Comparison of ENCODE assay signal across 8 cellular contexts in genomic region chr3:72888546-72889309, GRCh38. TPM values are rescaled to one million over a fixed set of nuclear protein-coding genes. Genes with fewer than 3 reads are reported as not detected.
DNase-seq lines count a peak whose midpoint lies in the region; ATAC-seq and TF ChIP-seq lines count a peak whose summit lies in the region.

No MANE protein-coding gene starts in this region.

- peaks cover 9% of the 10 kb centered on the region for H3K79me1 ChIP-seq in trophoblast cell (ENCODE audit: low read length)

- no peak overlapping the region for H3K27ac ChIP-seq in PC-3 (ENCODE audit: low read length)
- H3K27ac ChIP-seq in esophagus squamous epithelium = peak overlapping the region; percentile 56 to 88 (median 70)
- H3K27ac ChIP-seq in trophoblast cell (ENCODE audit: low read depth, low read length) = peak overlapping the region; percentile 66

- intact Hi-C loops in PC-3 (cut with micrococcal nuclease) (loop anchor here (5.0 kb wide), 1 partner anchor 49 kb away; no protein-coding TSS in a partner anchor), esophagus squamous epithelium (cut with DNase I) (no loop called here)

- H3K4me1 ChIP-seq in PC-3 (ENCODE audit: insufficient read depth, low read length) (peaks cover 47% of the 10 kb centered on the region), esophagus squamous epithelium (peaks cover 9 to 61% (median 26%) of the 10 kb centered on the region in 3 donors), trophoblast cell (ENCODE audit: control insufficient read depth in 1 of 2, insufficient read depth in 2 of 2, low read length in 2 of 2) (peaks cover 8 to 11% of the 10 kb centered on the region in 2 experiments)

- H3K79me2 ChIP-seq in PC-3 (ENCODE audit: low read length) = no peaks in the 10 kb centered on the region
- no peaks in the 10 kb centered on the region for H3K79me2 ChIP-seq in trophoblast cell (ENCODE audit: control insufficient read depth, insufficient read depth, low read length, poor library complexity)

- peak overlapping the region; percentile 70 for H3K4me3 ChIP-seq in PC-3 (ENCODE audit: low read length)
- peak overlapping the region; percentile 17 to 67 (median 46) for H3K4me3 ChIP-seq in esophagus squamous epithelium
- H3K4me3 ChIP-seq in trophoblast cell (ENCODE audit: low read depth, low read length) = peak overlapping the region; percentile 80

- no peak overlapping the region for H2AK5ac ChIP-seq in trophoblast cell (ENCODE audit: low read length)

- H3K9ac ChIP-seq in PC-3 (ENCODE audit: low read length) = no peak overlapping the region
- peak overlapping the region; percentile 12 for H3K9ac ChIP-seq in trophoblast cell (ENCODE audit: low read length)

- H3K4ac ChIP-seq in trophoblast cell (ENCODE audit: low read depth, low read length) = no peak overlapping the region

- no peaks in the 10 kb centered on the region for H4K20me1 ChIP-seq in PC-3 (ENCODE audit: low read length)

- H2BK120ac ChIP-seq in trophoblast cell (ENCODE audit: insufficient read depth, low read length, poor library complexity) = no peak overlapping the region

- CTCF ChIA-PET in PC-3 (lab: Charles Lee) = interaction anchor here (1.9 kb wide), 1 partner anchor 37 kb away, joined by 7 read pairs; no protein-coding TSS in a partner anchor

- H3K4me2 ChIP-seq in PC-3 (ENCODE audit: low read length) = peak overlapping the region; percentile 80
- peak overlapping the region; percentile 95 for H3K4me2 ChIP-seq in trophoblast cell (ENCODE audit: low read length)

- H4K12ac ChIP-seq in trophoblast cell (ENCODE audit: low read depth, low read length) = peak overlapping the region; percentile 49

- peak; percentile 91 for DNase-seq in ELF-1 (ENCODE audit: low read depth, low spot score)
- DNase-seq in PC-3 = peak; percentile 29
- DNase-seq in esophagus squamous epithelium (lab: John Stamatoyannopoulos, UW) = no peak
- no peak for DNase-seq in trophoblast cell
- DNase-seq in stimulated activated CD4-positive, alpha-beta T cell treated with anti-CD3 and anti-CD28 coated beads, Interleukin-15, amount 100 ng/mL, for 24 hours = no peak
- DNase-seq in mucosa of gallbladder (ENCODE audit: low spot score) = no peak

- H3K18ac ChIP-seq in trophoblast cell (ENCODE audit: low read length) = peak overlapping the region; percentile 78

- TSS peak; percentile 52 for BruUV-seq in PC-3 (replicated peaks; lab: Mats Ljungman, UMichigan)

- H4K8ac ChIP-seq in trophoblast cell (ENCODE audit: low read depth, low read length) = no peak overlapping the region

- peak overlapping the region; percentile 69 for H3K14ac ChIP-seq in trophoblast cell (ENCODE audit: low read length)

- POLR2A ChIA-PET in PC-3 (lab: Charles Lee; ENCODE audit: unreplicated experiment) = no interaction called here

- H3K9me3 ChIP-seq in PC-3 (ENCODE audit: low read length) = no peaks in the 10 kb centered on the region
- no peaks in the 10 kb centered on the region for H3K9me3 ChIP-seq in esophagus squamous epithelium
- no peaks in the 10 kb centered on the region for H3K9me3 ChIP-seq in trophoblast cell (ENCODE audit: insufficient read depth, low read depth, low read length)

- peak overlapping the region; percentile 71 for H2AFZ ChIP-seq in PC-3 (ENCODE audit: low read length)
- H2AFZ ChIP-seq in trophoblast cell (ENCODE audit: insufficient read depth, low read length, poor library complexity) = peak overlapping the region; percentile 77

- no peaks in the 10 kb centered on the region for H3K9me2 ChIP-seq in PC-3 (replicated peaks; ENCODE audit: low read length)

- no peak for TF ChIP-seq CTCF in PC-3 (conservative IDR thresholded peaks at IDR 0.05; ENCODE audit: low read depth, low read length)
- TF ChIP-seq CTCF in esophagus squamous epithelium (IDR thresholded peaks at IDR 0.05) = no peak

- H3K27me3 ChIP-seq in PC-3 (ENCODE audit: low read length) = no peaks in the 10 kb centered on the region
- H3K27me3 ChIP-seq in esophagus squamous epithelium = peaks cover 0 to 39% (median 0%) of the 10 kb centered on the region in 4 donors
- no peaks in the 10 kb centered on the region for H3K27me3 ChIP-seq in trophoblast cell (ENCODE audit: insufficient read depth, low read length)

- H2BK5ac ChIP-seq in trophoblast cell (ENCODE audit: low read depth, low read length, poor library complexity) = no peak overlapping the region

- ATAC-seq in PC-3 (no peak; the same call in 1 of the 2 replicates), GM19023 (IDR thresholded peaks at IDR 0.05; ENCODE audit: unreplicated experiment) (no peak), HG02840 (IDR thresholded peaks at IDR 0.05; ENCODE audit: low FRiP score, unreplicated experiment) (no peak)

- no peaks in the 10 kb centered on the region for H3K36me3 ChIP-seq in PC-3 (ENCODE audit: low read depth, low read length)
- no peaks in the 10 kb centered on the region for H3K36me3 ChIP-seq in esophagus squamous epithelium
- H3K36me3 ChIP-seq in trophoblast cell (ENCODE audit: control insufficient read depth in 1 of 2, insufficient read depth in 2 of 2, low read length in 2 of 2) = no peaks in the 10 kb centered on the region

- peak overlapping the region; percentile 52 for H4K91ac ChIP-seq in trophoblast cell (ENCODE audit: low read depth, low read length)

- H3F3A ChIP-seq in PC-3 (ENCODE audit: low read length, unreplicated experiment) = peaks cover 4% of the 10 kb centered on the region

- no peak for TF ChIP-seq POLR2A in esophagus squamous epithelium (IDR thresholded peaks at IDR 0.05)

- WGBS in esophagus squamous epithelium, 2 donors = 7 to 17% methylated on average over 17 to 20 of the region's 21 CpGs
- no CpG with 5 or more reads among the region's 21 CpGs for WGBS in trophoblast cell (ENCODE audit: extremely low coverage, insufficient coverage, insufficient read length)

- H3K23ac ChIP-seq in trophoblast cell (ENCODE audit: low read length) = no peak overlapping the region

- peak overlapping the region; percentile 52 for H2BK12ac ChIP-seq in trophoblast cell (ENCODE audit: low read length)

RNA-seq across cellular contexts. Expression of gene GXYLT2, which starts 0.9 kb away (rescaled TPM):
- total RNA-seq in PC-3 (2014; rRNA removed) (12.6 and 13.3 TPM in 2 replicates), esophagus squamous epithelium (10 to 100 TPM in 1 of 4 donors, 1 to 10 TPM in 2, not detected in 1; 2.0 to 18.1 (median 3.1) TPM), mucosa of gallbladder (12.1 TPM)
- 7.8 and 8.2 TPM in 2 replicates for polyA plus RNA-seq in trophoblast cell (2013)

RNA-seq across cellular contexts. Expression of gene SHQ1, which starts 40.5 kb away (rescaled TPM):
- total RNA-seq in PC-3 (2014; rRNA removed) = 16.6 and 19.6 TPM in 2 replicates
- total RNA-seq in esophagus squamous epithelium = 10 to 100 TPM in 3 of 4 donors, 1 to 10 TPM in 1; 6.7 to 13.4 (median 12.5) TPM
- polyA plus RNA-seq in trophoblast cell (2013) = 10.1 and 10.5 TPM in 2 replicates
- total RNA-seq in mucosa of gallbladder = 18.8 TPM

Comparison
In these comparisons a context has a peak if more than half of its experiments do, and no peak if none do; other contexts are left out.
1. DNase-seq: peak in ELF-1 (single experiment) and PC-3 (single experiment); none in esophagus squamous epithelium (single experiment), trophoblast cell (0 of 2), stimulated activated CD4-positive, alpha-beta T cell treated with anti-CD3 and anti-CD28 coated beads, Interleukin-15, amount 100 ng/mL, for 24 hours (single experiment) and mucosa of gallbladder (single experiment).
2. Peak in every context shown above with its lines, with median percentiles within 50 percentile points of each other: H3K4me3 ChIP-seq.